In the genomic region with DNA sequence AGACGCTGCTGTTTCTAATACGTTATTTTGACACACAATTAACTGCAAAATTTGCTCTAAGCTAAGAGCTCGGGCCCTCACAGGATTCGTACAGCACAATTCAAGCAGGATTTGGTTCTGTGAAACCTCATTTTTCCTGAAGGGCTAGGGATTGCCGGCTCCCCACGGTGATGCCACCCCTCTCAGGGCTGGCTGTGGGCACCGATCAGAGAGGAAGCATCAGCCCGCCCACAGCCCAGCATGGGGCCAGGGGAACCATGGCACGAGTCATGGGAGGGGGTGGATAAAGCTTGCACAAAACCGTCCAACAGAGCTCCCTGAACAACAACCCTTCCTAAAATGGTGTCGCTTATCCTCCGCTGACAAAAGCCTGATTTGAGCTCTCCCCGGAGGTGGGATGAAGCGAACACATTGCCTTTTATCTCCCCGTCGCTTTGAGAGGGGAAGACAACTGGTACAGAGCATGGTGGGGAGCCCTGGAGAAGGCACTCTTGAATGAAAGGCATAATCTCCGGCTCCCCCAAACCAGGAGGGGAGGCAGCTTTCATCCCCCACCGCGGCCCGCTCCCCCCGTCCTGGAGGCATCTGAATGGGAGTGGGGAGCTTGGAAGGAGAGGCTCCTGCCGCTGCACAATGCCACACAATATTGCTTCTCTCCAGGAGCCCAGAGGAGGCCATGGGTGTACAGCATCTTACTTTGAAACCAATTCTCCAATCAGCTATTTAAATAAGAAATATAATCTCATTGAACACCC, we compare ENCODE assay signal across 30 cellular contexts.
DNase-seq lines count a peak whose midpoint lies in the region; ATAC-seq and TF ChIP-seq lines count a peak whose summit lies in the region.
"Had no signal": no experiment of that assay in that cellular context is flagged by ENCODE, and none has a peak within 500 bp of the region (broad histone marks: within the 10 kb centered on the region; RNA-seq: fewer than 3 reads in every experiment).

No MANE protein-coding gene starts in this region.

- no peak overlapping the region for H3K27ac Mint-ChIP-seq in natural killer cell treated with Interleukin-12 subunit alpha and Interleukin-12 subunit beta and Interleukin-15 and Interleukin-18, amount 100 ng/mL, for 72 hours
- no peak overlapping the region for H3K27ac Mint-ChIP-seq in natural killer cell
- H3K27ac Mint-ChIP-seq: activated naive CD4-positive, alpha-beta T cell treated with anti-CD3 and anti-CD28 coated beads, Interleukin-2, amount 10 ng/mL, durations not matched to agents 7 days and 5 days; B cell; immature natural killer cell; memory B cell; stimulated activated naive CD8-positive, alpha-beta T cell treated with anti-CD3 and anti-CD28 coated beads, Interleukin-15, Interleukin-2, amounts not matched to agents 100 ng/mL and 50 ng/mL, for 24 hours had no signal

- peak overlapping the region; percentile 19 for H3K9ac ChIP-seq in neural cell (ENCODE audit: low read length)

- TF ChIP-seq EP300 in neural cell (conservative IDR thresholded peaks at IDR 0.05; ENCODE audit: poor library complexity, severe bottlenecking), result no peak

- no peak overlapping the region for H3K4me3 Mint-ChIP-seq in natural killer cell treated with Interleukin-12 subunit alpha and Interleukin-12 subunit beta and Interleukin-15 and Interleukin-18, amount 100 ng/mL, for 72 hours
- no peak overlapping the region for H3K4me3 Mint-ChIP-seq in natural killer cell
- H3K4me3 Mint-ChIP-seq: activated naive CD4-positive, alpha-beta T cell treated with anti-CD3 and anti-CD28 coated beads, Interleukin-2, amount 10 ng/mL, durations not matched to agents 7 days and 5 days; B cell; immature natural killer cell; memory B cell; stimulated activated naive CD8-positive, alpha-beta T cell treated with anti-CD3 and anti-CD28 coated beads, Interleukin-15, Interleukin-2, amounts not matched to agents 100 ng/mL and 50 ng/mL, for 24 hours had no signal

- H2AFZ ChIP-seq in neural cell (ENCODE audit: low read depth, low read length), result peak overlapping the region; percentile 4

- H3K4me1 Mint-ChIP-seq in natural killer cell treated with Interleukin-12 subunit alpha and Interleukin-12 subunit beta and Interleukin-15 and Interleukin-18, amount 100 ng/mL, for 72 hours (ENCODE audit: low read depth in 2 of 2), result no peaks in the 10 kb centered on the region
- H3K4me1 Mint-ChIP-seq in natural killer cell, result no peaks in the 10 kb centered on the region
- H3K4me1 Mint-ChIP-seq: activated naive CD4-positive, alpha-beta T cell treated with anti-CD3 and anti-CD28 coated beads, Interleukin-2, amount 10 ng/mL, durations not matched to agents 7 days and 5 days; B cell; immature natural killer cell; memory B cell had no signal

- peak overlapping the region; percentile 86 for H3K27ac ChIP-seq in angular gyrus (ENCODE audit: low read depth, low read length)
- H3K27ac ChIP-seq in neural cell (ENCODE audit: low read length), result no peak overlapping the region
- H3K27ac ChIP-seq: A549, esophagus squamous epithelium, skin epidermis, thyroid gland had no signal

- no peaks in the 10 kb centered on the region for H3K36me3 Mint-ChIP-seq in natural killer cell treated with Interleukin-12 subunit alpha and Interleukin-12 subunit beta and Interleukin-15 and Interleukin-18, amount 100 ng/mL, for 72 hours
- no peaks in the 10 kb centered on the region for H3K36me3 Mint-ChIP-seq in natural killer cell
- H3K36me3 Mint-ChIP-seq: activated naive CD4-positive, alpha-beta T cell treated with anti-CD3 and anti-CD28 coated beads, Interleukin-2, amount 10 ng/mL, durations not matched to agents 7 days and 5 days; immature natural killer cell; memory B cell had no signal

- no peaks in the 10 kb centered on the region for H3K79me2 ChIP-seq in neural cell (replicated peaks; ENCODE audit: insufficient read depth, low read length)

- H3K4me3 ChIP-seq in neural cell (ENCODE audit: low read length) (no peak overlapping the region), lower leg skin (ENCODE audit: low read depth, poor library complexity, severe bottlenecking) (no peak overlapping the region)
- H3K4me3 ChIP-seq: A549, esophagus squamous epithelium, skin epidermis, thyroid gland had no signal

- TF ChIP-seq RAD21 in neural cell (conservative IDR thresholded peaks at IDR 0.05), result no peak

- peaks cover 2 to 10% of the 10 kb centered on the region in 2 donors for H3K27me3 Mint-ChIP-seq in natural killer cell treated with Interleukin-12 subunit alpha and Interleukin-12 subunit beta and Interleukin-15 and Interleukin-18, amount 100 ng/mL, for 72 hours
- H3K27me3 Mint-ChIP-seq in natural killer cell (ENCODE audit: low read depth in 2 of 2), result no peaks in the 10 kb centered on the region
- H3K27me3 Mint-ChIP-seq: stimulated activated naive CD8-positive, alpha-beta T cell treated with anti-CD3 and anti-CD28 coated beads, Interleukin-15, Interleukin-2, amounts not matched to agents 100 ng/mL and 50 ng/mL, for 24 hours had no signal

- no peaks in the 10 kb centered on the region for H3K9me2 ChIP-seq in neural cell (ENCODE audit: insufficient read depth, low read length)

- TF ChIP-seq CTCF in natural killer cell (IDR thresholded peaks at IDR 0.05) (no peak), neural cell (IDR thresholded peaks at IDR 0.05; ENCODE audit: poor library complexity, severe bottlenecking) (no peak), lower leg skin (IDR thresholded peaks at IDR 0.05) (no peak)

- H4K20me1 ChIP-seq in neural cell (ENCODE audit: insufficient read depth), result no peaks in the 10 kb centered on the region

- WGBS in lower leg skin, 2 donors, result 69 to 72% methylated on average over 22 of the region's 22 CpGs

- H3K36me3 ChIP-seq in neural cell (ENCODE audit: insufficient read depth, low read length), result no peaks in the 10 kb centered on the region
- H3K36me3 ChIP-seq: esophagus squamous epithelium, thyroid gland had no signal

- intact Hi-C loops in natural killer cell (cut with micrococcal nuclease), result no loop called here
- intact Hi-C loops in Right ventricle myocardium superior (cut with DNase I), result no loop called here
- intact Hi-C loops in lower leg skin (cut with DNase I; ENCODE audit: low total_unique reads), result no loop called here

- no peaks in the 10 kb centered on the region for H3K9me3 ChIP-seq in neural cell (ENCODE audit: low read length)
- H3K9me3 ChIP-seq: A549, esophagus squamous epithelium, thyroid gland had no signal

- H3F3A ChIP-seq in neural cell (ENCODE audit: insufficient read depth, low read length, poor library complexity, severe bottlenecking), result no peaks in the 10 kb centered on the region

- TF ChIP-seq POLR2A in lower leg skin (IDR thresholded peaks at IDR 0.05), result no peak

- peak; percentile 18 for DNase-seq in natural killer cell treated with Interleukin-12 subunit alpha and Interleukin-12 subunit beta and Interleukin-15 and Interleukin-18, amount 100 ng/mL, for 72 hours (ENCODE audit: low spot score)
- DNase-seq in natural killer cell (no peak), NCI-H1694 treated with DMSO at 0.1 percent for 48 hours (lab: John Stamatoyannopoulos, UW) (no peak), Right ventricle myocardium superior (no peak), lower leg skin (ENCODE audit: low spot score in 2 of 2) (no peak)
- DNase-seq: activated CD4-positive, CD25-positive, alpha-beta regulatory T cell; activated naive CD4-positive, alpha-beta T cell treated with anti-CD3 and anti-CD28 coated beads, Interleukin-2, amount 10 ng/mL, durations not matched to agents 7 days and 5 days; amniotic stem cell; COR-L47; cortex of kidney; DMS53; esophagus squamous epithelium; foreskin melanocyte; GDM1; HCEC 1CT; immature natural killer cell; NCI-H1417; NCI-H526; SHP77 treated with DMSO at 0.1 percent for 48 hours; SW 1271; T1000 had no signal

- H3K4me2 ChIP-seq in neural cell (ENCODE audit: low read length), result no peak overlapping the region
- H3K4me2 ChIP-seq: A549 had no signal

- H3K9me3 Mint-ChIP-seq in natural killer cell treated with Interleukin-12 subunit alpha and Interleukin-12 subunit beta and Interleukin-15 and Interleukin-18, amount 100 ng/mL, for 72 hours, result no peaks in the 10 kb centered on the region
- H3K9me3 Mint-ChIP-seq in natural killer cell, result no peaks in the 10 kb centered on the region
- H3K9me3 Mint-ChIP-seq: activated naive CD4-positive, alpha-beta T cell treated with anti-CD3 and anti-CD28 coated beads, Interleukin-2, amount 10 ng/mL, durations not matched to agents 7 days and 5 days; immature natural killer cell; memory B cell; stimulated activated naive CD8-positive, alpha-beta T cell treated with anti-CD3 and anti-CD28 coated beads, Interleukin-15, Interleukin-2, amounts not matched to agents 100 ng/mL and 50 ng/mL, for 24 hours had no signal

- ATAC-seq in natural killer cell treated with Interleukin-12 subunit alpha and Interleukin-12 subunit beta and Interleukin-15 and Interleukin-18, amount 100 ng/mL, for 72 hours, result no peak
- ATAC-seq in natural killer cell (no peak), Right ventricle myocardium superior (ENCODE audit: poor library complexity) (no peak), HG03175 (IDR thresholded peaks at IDR 0.05; ENCODE audit: unreplicated experiment) (no peak)
- ATAC-seq: A549 had no signal

- no peaks in the 10 kb centered on the region for H3K27me3 ChIP-seq in neural cell (ENCODE audit: insufficient read depth, low read depth, low read length)
- H3K27me3 ChIP-seq: esophagus squamous epithelium, thyroid gland had no signal

TF ChIP-seq in neural cell, 6 proteins besides CTCF, POLR2A, EP300 and RAD21 (continues in another document):
- TF ChIP-seq TAF1 (IDR thresholded peaks at IDR 0.05; ENCODE audit: low read depth) (no peak), SMC3 (conservative IDR thresholded peaks at IDR 0.05; ENCODE audit: poor library complexity) (no peak), EZH2 (IDR thresholded peaks at IDR 0.05; ENCODE audit: borderline replicate concordance, insufficient read depth, low read length, poor library complexity, severe bottlenecking) (no peak), POLR2AphosphoS5 (IDR thresholded peaks at IDR 0.05) (no peak)
